9 cellular contexts compared by ENCODE assay signal in genomic region chr20:53826597-53827291, GRCh38.
DNase-seq lines count a peak whose midpoint lies in the region; ATAC-seq and TF ChIP-seq lines count a peak whose summit lies in the region.
"Had no signal": no experiment of that assay in that cellular context is flagged by ENCODE, and none has a peak within 500 bp of the region (broad histone marks: within the 10 kb centered on the region; RNA-seq: fewer than 3 reads in every experiment).

No MANE protein-coding gene starts in this region.

- H3K79me2 ChIP-seq in mammary epithelial cell (ENCODE audit: insufficient read depth, low read length), result no peaks in the 10 kb centered on the region

- intact Hi-C loops in mammary epithelial cell (cut with micrococcal nuclease), result loop anchor here (5.0 kb wide), 2 partner anchors 34 to 89 kb away; no protein-coding TSS in a partner anchor

- H3K4me3 ChIP-seq in mammary epithelial cell (replicated peaks in 1 of 3; ENCODE audit: insufficient read depth in 1 of 3, low read depth in 2 of 3, low read length in 3 of 3), result no peak overlapping the region
- H3K4me3 ChIP-seq: adrenal gland had no signal

- WGBS in mammary epithelial cell (ENCODE audit: low coverage, missing lambda C conversion rate), result 100% methylated on average over 5 of the region's 5 CpGs

- no peaks in the 10 kb centered on the region for H3K36me3 Mint-ChIP-seq in stimulated activated naive CD8-positive, alpha-beta T cell treated with anti-CD3 and anti-CD28 coated beads, Interleukin-15, Interleukin-2, amounts not matched to agents 100 ng/mL and 50 ng/mL, for 24 hours (ENCODE audit: low read depth)
- H3K36me3 Mint-ChIP-seq in stimulated activated naive B cell treated with anti-CD40 and anti-IgM and Interleukin-4, amounts not matched to agents 10 μg/mL and 1 μg/mL and 100 μg/mL, for 72 hours, result no peaks in the 10 kb centered on the region

- H3K4me2 ChIP-seq in mammary epithelial cell (ENCODE audit: insufficient read depth, low read depth, low read length), result no peak overlapping the region

- no TSS peak for BruUV-seq in mammary epithelial cell (replicated peaks; lab: Mats Ljungman, UMichigan)

- dilution Hi-C loops in mammary epithelial cell (cut with HindIII; ENCODE audit: low sequenced_read_pairs), result loop anchor here (5.0 kb wide), 2 partner anchors 34 to 76 kb away; no protein-coding TSS in a partner anchor

- no peak overlapping the region for H2AFZ ChIP-seq in mammary epithelial cell (ENCODE audit: low read depth, low read length)

- peak overlapping the region; percentile 100 for H3K27ac ChIP-seq in mammary epithelial cell (ENCODE audit: insufficient read depth, low read depth, low read length)
- H3K27ac ChIP-seq: adrenal gland had no signal

- no peak overlapping the region for H3K9ac ChIP-seq in mammary epithelial cell (ENCODE audit: insufficient read depth, low read length)

- ATAC-seq in stimulated activated naive CD8-positive, alpha-beta T cell treated with anti-CD3 and anti-CD28 coated beads, Interleukin-15, Interleukin-2, amounts not matched to agents 100 U/mL and 50 U/mL, for 24 hours, result no peak
- peak; percentile 58 for ATAC-seq in HG03457 (IDR thresholded peaks at IDR 0.05; ENCODE audit: unreplicated experiment)
- ATAC-seq in stimulated activated naive B cell treated with anti-CD40 and anti-IgM and Interleukin-4, amounts not matched to agents 10 μg/mL and 1 μg/mL and 100 μg/mL, for 72 hours (replicated peaks), result peak; percentile 96

- in situ Hi-C loops in mammary epithelial cell (cut with MboI; ENCODE audit: low sequenced_read_pairs in 2 of 2), result no loop called here

- no peak overlapping the region for H3K4me3 Mint-ChIP-seq in stimulated activated naive CD8-positive, alpha-beta T cell treated with anti-CD3 and anti-CD28 coated beads, Interleukin-15, Interleukin-2, amounts not matched to agents 100 ng/mL and 50 ng/mL, for 24 hours
- H3K4me3 Mint-ChIP-seq in stimulated activated naive B cell treated with anti-CD40 and anti-IgM and Interleukin-4, amounts not matched to agents 10 μg/mL and 1 μg/mL and 100 μg/mL, for 72 hours, result peak overlapping the region; percentile 21 to 29

- no peaks in the 10 kb centered on the region for H4K20me1 ChIP-seq in mammary epithelial cell (ENCODE audit: insufficient read depth, low read length)

- no peaks in the 10 kb centered on the region for H3K36me3 ChIP-seq in mammary epithelial cell (ENCODE audit: insufficient read depth, low read length)
- H3K36me3 ChIP-seq: adrenal gland had no signal

- TF ChIP-seq CTCF in mammary epithelial cell (conservative IDR thresholded peaks at IDR 0.05 in 1 of 2, IDR thresholded peaks at IDR 0.05 in 1 of 2; ENCODE audit: extremely low read depth in 1 of 2, insufficient read depth in 1 of 2, low read depth in 1 of 2, low read length in 2 of 2), result no peak

- no peaks in the 10 kb centered on the region for H3K9me3 Mint-ChIP-seq in stimulated activated naive CD8-positive, alpha-beta T cell treated with anti-CD3 and anti-CD28 coated beads, Interleukin-15, Interleukin-2, amounts not matched to agents 100 ng/mL and 50 ng/mL, for 24 hours
- H3K9me3 Mint-ChIP-seq in stimulated activated naive B cell treated with anti-CD40 and anti-IgM and Interleukin-4, amounts not matched to agents 10 μg/mL and 1 μg/mL and 100 μg/mL, for 72 hours, result no peaks in the 10 kb centered on the region

- H3K27me3 ChIP-seq in mammary epithelial cell (ENCODE audit: insufficient read depth, low read length), result no peaks in the 10 kb centered on the region
- H3K27me3 ChIP-seq: adrenal gland had no signal

- H3K4me1 ChIP-seq in mammary epithelial cell (ENCODE audit: insufficient read depth, low read length), result peaks cover 36% of the 10 kb centered on the region

- peaks cover 56% of the 10 kb centered on the region for H3K4me1 Mint-ChIP-seq in stimulated activated naive CD8-positive, alpha-beta T cell treated with anti-CD3 and anti-CD28 coated beads, Interleukin-15, Interleukin-2, amounts not matched to agents 100 ng/mL and 50 ng/mL, for 24 hours (ENCODE audit: low read depth)
- peaks cover 34 to 55% of the 10 kb centered on the region in 2 donors for H3K4me1 Mint-ChIP-seq in stimulated activated naive B cell treated with anti-CD40 and anti-IgM and Interleukin-4, amounts not matched to agents 10 μg/mL and 1 μg/mL and 100 μg/mL, for 72 hours

- no peaks in the 10 kb centered on the region for H3K9me3 ChIP-seq in mammary epithelial cell (replicated peaks; ENCODE audit: insufficient read depth, low read length)
- H3K9me3 ChIP-seq: adrenal gland had no signal

- CTCF ChIA-PET in mammary epithelial cell (lab: Charles Lee; ENCODE audit: low non-redundant PET), result no interaction called here

- H3K27ac Mint-ChIP-seq in stimulated activated naive CD8-positive, alpha-beta T cell treated with anti-CD3 and anti-CD28 coated beads, Interleukin-15, Interleukin-2, amounts not matched to agents 100 ng/mL and 50 ng/mL, for 24 hours, result peak overlapping the region; percentile 52
- peak overlapping the region; percentile 88 for H3K27ac Mint-ChIP-seq in stimulated activated naive B cell treated with anti-CD40 and anti-IgM and Interleukin-4, amounts not matched to agents 10 μg/mL and 1 μg/mL and 100 μg/mL, for 72 hours

- DNase-seq in stimulated activated naive CD8-positive, alpha-beta T cell treated with anti-CD3 and anti-CD28 coated beads, Interleukin-15, Interleukin-2, amounts not matched to agents 100 U/mL and 50 U/mL, for 24 hours, result no peak
- DNase-seq in mammary epithelial cell, result no peak
- DNase-seq in stimulated activated naive B cell treated with anti-CD40 and anti-IgM and Interleukin-4, amounts not matched to agents 10 μg/mL and 1 μg/mL and 100 μg/mL, for 72 hours, result peak; percentile 60
- no peak for DNase-seq in activated CD4-positive, CD25-positive, alpha-beta regulatory T cell treated with anti-CD3 and anti-CD28 coated beads, Interleukin-2, amount 50 U/mL, for 72 hours
- no peak for DNase-seq in NCI-H226
- DNase-seq in NCI-H2029 (lab: John Stamatoyannopoulos, UW), result no peak

- H3K27me3 Mint-ChIP-seq in stimulated activated naive CD8-positive, alpha-beta T cell treated with anti-CD3 and anti-CD28 coated beads, Interleukin-15, Interleukin-2, amounts not matched to agents 100 ng/mL and 50 ng/mL, for 24 hours, result no peaks in the 10 kb centered on the region
- no peaks in the 10 kb centered on the region for H3K27me3 Mint-ChIP-seq in stimulated activated naive B cell treated with anti-CD40 and anti-IgM and Interleukin-4, amounts not matched to agents 10 μg/mL and 1 μg/mL and 100 μg/mL, for 72 hours
